18 cellular contexts compared by ENCODE assay signal in the genomic region with DNA sequence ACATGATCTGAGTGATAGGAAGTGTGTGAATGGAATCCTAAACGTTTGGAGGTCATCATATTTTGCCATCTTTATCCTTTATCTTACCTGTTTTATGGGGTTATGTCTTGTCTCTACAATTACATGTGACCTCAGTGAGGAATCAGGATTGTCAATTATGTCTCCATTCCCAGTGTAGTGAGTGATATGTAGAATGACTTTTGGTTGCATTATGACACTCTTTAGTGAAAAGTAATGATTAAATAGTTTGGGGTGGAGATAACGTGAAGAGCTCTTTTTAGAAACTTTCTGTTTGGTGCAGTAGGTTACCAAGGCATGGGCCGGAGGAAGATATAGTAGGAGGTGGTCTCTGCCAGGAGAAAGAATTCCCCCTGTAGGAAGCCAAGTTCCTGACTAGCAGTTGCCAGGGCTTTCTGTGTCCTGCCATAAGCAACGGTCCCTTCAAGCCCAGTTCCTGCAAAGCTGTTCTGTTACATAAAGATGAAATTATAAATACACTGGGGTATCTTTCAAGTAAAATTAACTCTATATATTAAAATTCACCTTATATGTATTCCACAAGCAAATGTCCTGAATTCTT.
DNase-seq lines count a peak whose midpoint lies in the region; ATAC-seq and TF ChIP-seq lines count a peak whose summit lies in the region.
"Had no signal": no experiment of that assay in that cellular context is flagged by ENCODE, and none has a peak within 500 bp of the region (broad histone marks: within the 10 kb centered on the region; RNA-seq: fewer than 3 reads in every experiment).

No MANE protein-coding gene starts in this region.

- no peak overlapping the region for H4K8ac ChIP-seq in H9 (replicated peaks; ENCODE audit: insufficient read length, low read depth, low read length)

- no CpG with 5 or more reads among the region's 4 CpGs for WGBS in H9 (ENCODE audit: extremely low coverage, insufficient read length, low lambda C conversion rate)

- no peak overlapping the region for H3K27ac ChIP-seq in H9 (ENCODE audit: insufficient read length, low read depth, low read length)
- H3K27ac ChIP-seq: BLaER1 treated with 17β-estradiol and CSF1 and Interleukin-3, amounts not matched to agents 10 nM and 100 nM; HL-60 had no signal

- DNase-seq in Right ventricle myocardium superior (no peak), Right ventricle myocardium inferior (ENCODE audit: missing footprints) (no peak), H9 (no peak), OCI-M1 (lab: John Stamatoyannopoulos, UW) (peak; percentile 9), HuH-7.5 (ENCODE audit: low spot score) (no peak), D341Med (ENCODE audit: low spot score) (no peak)
- DNase-seq in stimulated activated CD4-positive, alpha-beta T cell treated with anti-CD3 and anti-CD28 coated beads, Interleukin-4, amount 100 ng/mL, for 4 hours: no peak
- DNase-seq in activated CD4-positive, alpha-beta T cell treated with anti-CD3 and anti-CD28 coated beads for 1 hour: no peak
- DNase-seq: DMS 273 treated with DMSO at 0.1 percent for 48 hours, KBM-7, NCI-H1436, NCI-H2029 treated with DMSO at 0.1 percent for 48 hours, NCI-H2171 treated with DMSO at 0.1 percent for 48 hours, NCI-H510A, SIG-M5 had no signal

- H3K23ac ChIP-seq in H9 (ENCODE audit: insufficient read length, low read depth, low read length): no peak overlapping the region

- H3K27ac Mint-ChIP-seq in H9: no peak overlapping the region
- H3K27ac Mint-ChIP-seq: T-helper 1 cell treated with Interleukin-12 subunit alpha and Interleukin-12 subunit beta and Interleukin-4 antibody, amounts not matched to agents 30 μg/mL and 1 μg/mL, for 36 hours had no signal

- no peak overlapping the region for H3T11ph ChIP-seq in H9 (ENCODE audit: low read length)

- no peak overlapping the region for H3K4me3 Mint-ChIP-seq in H9
- H3K4me3 Mint-ChIP-seq: T-helper 1 cell treated with Interleukin-12 subunit alpha and Interleukin-12 subunit beta and Interleukin-4 antibody, amounts not matched to agents 30 μg/mL and 1 μg/mL, for 36 hours had no signal

- H3K18ac ChIP-seq in H9 (ENCODE audit: insufficient read length, low read depth, low read length): no peak overlapping the region

- H3K9me3 ChIP-seq in H9 (ENCODE audit: control insufficient read depth, low read depth, low read length): no peaks in the 10 kb centered on the region

- no peaks in the 10 kb centered on the region for H3K9me3 Mint-ChIP-seq in H9
- H3K9me3 Mint-ChIP-seq: T-helper 1 cell treated with Interleukin-12 subunit alpha and Interleukin-12 subunit beta and Interleukin-4 antibody, amounts not matched to agents 30 μg/mL and 1 μg/mL, for 36 hours had no signal

- H3K27me3 ChIP-seq in H9 (ENCODE audit: insufficient read depth, low read length): no peaks in the 10 kb centered on the region
- H3K27me3 ChIP-seq: BLaER1 treated with 17β-estradiol and CSF1 and Interleukin-3, amounts not matched to agents 10 nM and 100 nM had no signal

- H2BK12ac ChIP-seq in H9 (ENCODE audit: insufficient read length, low read depth, low read length): no peak overlapping the region

- no peaks in the 10 kb centered on the region for H4K20me1 ChIP-seq in H9 (ENCODE audit: control insufficient read depth, insufficient read depth, insufficient read length)
- H4K20me1 ChIP-seq: BLaER1 treated with 17β-estradiol and CSF1 and Interleukin-3, amounts not matched to agents 10 nM and 100 nM had no signal

- H3K9ac ChIP-seq in H9 (ENCODE audit: extremely low read depth, insufficient read length, low read length): no peak overlapping the region
- H3K9ac ChIP-seq: BLaER1 treated with 17β-estradiol and CSF1 and Interleukin-3, amounts not matched to agents 10 nM and 100 nM had no signal

- no peak overlapping the region for H2AK5ac ChIP-seq in H9 (ENCODE audit: insufficient read length, low read length)

- no peak overlapping the region for H3K14ac ChIP-seq in H9 (ENCODE audit: insufficient read depth, low read length)

- TF ChIP-seq CTCF in H9 (conservative IDR thresholded peaks at IDR 0.05): peak; percentile 31; the same call in 2 of the 3 replicates

- peaks cover 4 to 14% of the 10 kb centered on the region in 2 experiments; a peak in 3 of 4 replicates for H3K4me1 Mint-ChIP-seq in H9

- no peaks in the 10 kb centered on the region for H3K23me2 ChIP-seq in H9 (ENCODE audit: insufficient read length, low read depth, low read length, poor library complexity, severe bottlenecking)

- H3K27me3 Mint-ChIP-seq in H9 (ENCODE audit: low read depth): no peaks in the 10 kb centered on the region

- H3K79me2 ChIP-seq in H9 (ENCODE audit: insufficient read depth, low read length): no peaks in the 10 kb centered on the region

- no peak overlapping the region for H3K4me2 ChIP-seq in H9 (ENCODE audit: insufficient read depth, insufficient read length, low read length)
- H3K4me2 ChIP-seq: BLaER1 treated with 17β-estradiol and CSF1 and Interleukin-3, amounts not matched to agents 10 nM and 100 nM had no signal

- H2AFZ ChIP-seq in H9 (ENCODE audit: low read length): no peak overlapping the region

- H2BK120ac ChIP-seq in H9 (ENCODE audit: low read depth, low read length, poor library complexity, severe bottlenecking): no peak overlapping the region

- intact Hi-C loops in Right ventricle myocardium superior (cut with DNase I) (no loop called here), Right ventricle myocardium inferior (cut with DNase I) (no loop called here)

- H2BK20ac ChIP-seq in H9 (ENCODE audit: low read depth, low read length, poor library complexity, severe bottlenecking): no peak overlapping the region

- H4K5ac ChIP-seq in H9 (ENCODE audit: insufficient read length, low read depth, low read length): no peak overlapping the region

- no peak overlapping the region for H3K56ac ChIP-seq in H9 (ENCODE audit: insufficient read length, low read depth, low read length)

- H3K4me1 ChIP-seq in H9 (ENCODE audit: insufficient read depth, low read length): no peaks in the 10 kb centered on the region

- H3K4ac ChIP-seq in H9 (ENCODE audit: low read depth, low read length): no peak overlapping the region

- H3K36me3 Mint-ChIP-seq in H9 (ENCODE audit: insufficient read depth in 1 of 3, low read depth in 3 of 3): no peaks in the 10 kb centered on the region

- ATAC-seq in Right ventricle myocardium superior (ENCODE audit: poor library complexity) (peak; percentile 50), Right ventricle myocardium inferior (no peak)

- H2BK5ac ChIP-seq in H9 (ENCODE audit: insufficient read length, low read length): no peak overlapping the region

- H4K91ac ChIP-seq in H9 (ENCODE audit: insufficient read length, low read depth, low read length): no peak overlapping the region

- H2BK15ac ChIP-seq in H9 (ENCODE audit: low read depth, low read length): no peak overlapping the region

- no peaks in the 10 kb centered on the region for H3K79me1 ChIP-seq in H9 (ENCODE audit: insufficient read depth, low read depth, low read length, poor library complexity, severe bottlenecking)
